ENCODE assay signal across 21 cellular contexts in genomic region chr17:10724546-10725195, GRCh38. TPM values are rescaled to one million over a fixed set of nuclear protein-coding genes. Genes with fewer than 3 reads are reported as not detected.
DNase-seq lines count a peak whose midpoint lies in the region; ATAC-seq and TF ChIP-seq lines count a peak whose summit lies in the region.
"Had no signal": no experiment of that assay in that cellular context is flagged by ENCODE, and none has a peak within 500 bp of the region (broad histone marks: within the 10 kb centered on the region; RNA-seq: fewer than 3 reads in every experiment).

No MANE protein-coding gene starts in this region.

- H3K36me3 ChIP-seq in Peyer's patch (peaks cover 0 to 19% (median 0%) of the 10 kb centered on the region in 3 donors), hepatocyte (replicated peaks; ENCODE audit: insufficient read depth, low read depth) (no peaks in the 10 kb centered on the region), mucosa of descending colon (ENCODE audit: low read depth) (no peaks in the 10 kb centered on the region)
- H3K36me3 ChIP-seq: MG63 had no signal

- no peaks in the 10 kb centered on the region for H3K9me3 ChIP-seq in Peyer's patch
- H3K9me3 ChIP-seq in hepatocyte (ENCODE audit: low read depth), result no peaks in the 10 kb centered on the region
- H3K9me3 ChIP-seq in mucosa of descending colon, result no peaks in the 10 kb centered on the region
- H3K9me3 ChIP-seq: HAP-1, MG63, SJSA1 had no signal

- no peak overlapping the region for H2AFZ ChIP-seq in hepatocyte
- H2AFZ ChIP-seq: PC-9 had no signal

- H4K20me1 ChIP-seq in hepatocyte (ENCODE audit: insufficient read depth, poor library complexity, severe bottlenecking), result no peaks in the 10 kb centered on the region

- H3K4me3 ChIP-seq in Peyer's patch (no peak overlapping the region), hepatocyte (no peak overlapping the region), mucosa of descending colon (no peak overlapping the region)
- H3K4me3 ChIP-seq: HAP-1, MG63, PC-9, SJSA1 had no signal

- H3K27ac ChIP-seq in Peyer's patch, result peak overlapping the region in 3 of 4 donors; percentile 52 to 92 (median 79)
- peak overlapping the region; percentile 87 for H3K27ac ChIP-seq in hepatocyte
- H3K27ac ChIP-seq: PC-9, SJSA1 had no signal

- H3K9me2 ChIP-seq in hepatocyte (replicated peaks; ENCODE audit: insufficient read depth), result no peaks in the 10 kb centered on the region

- ATAC-seq in mucosa of descending colon, result peak; percentile 96

- TF ChIP-seq POLR2A in Peyer's patch (IDR thresholded peaks at IDR 0.05), result no peak

- H3K79me2 ChIP-seq in hepatocyte, result no peaks in the 10 kb centered on the region

- H3K4me2 ChIP-seq in hepatocyte, result no peak overlapping the region
- H3K4me2 ChIP-seq: PC-9 had no signal

- H3K4me1 ChIP-seq in Peyer's patch, result peaks cover 0 to 9% (median 2%) of the 10 kb centered on the region in 4 donors
- peaks cover 17% of the 10 kb centered on the region for H3K4me1 ChIP-seq in hepatocyte (ENCODE audit: insufficient read depth)
- peaks cover 3% of the 10 kb centered on the region for H3K4me1 ChIP-seq in mucosa of descending colon (ENCODE audit: low read depth)
- H3K4me1 ChIP-seq: HAP-1 had no signal

- intact Hi-C loops in mucosa of descending colon (cut with DNase I, micrococcal nuclease), result no loop called here

- no peaks in the 10 kb centered on the region for H3K27me3 ChIP-seq in Peyer's patch
- H3K27me3 ChIP-seq in hepatocyte, result no peaks in the 10 kb centered on the region
- H3K27me3 ChIP-seq: MG63, SJSA1 had no signal

- DNase-seq in Peyer's patch (peak in 1 of 3 donors; percentile 92), hepatocyte (ENCODE audit: low spot score) (peak; percentile 63), mucosa of descending colon (peak in 1 of 3 donors; percentile 89), nucleus accumbens (lab: John Stamatoyannopoulos, UW) (no peak), NCI-H2171 (lab: John Stamatoyannopoulos, UW) (no peak), hypothalamus (lab: John Stamatoyannopoulos, UW) (no peak), islet precursor cell (no peak)
- DNase-seq: Calu3, DMS79 treated with DMSO at 0.1 percent for 48 hours, GF-D8, GOT3, HFFc6, Kasumi-1, MG63, NCI-H2029, NCI-H446 treated with DMSO at 0.1 percent for 48 hours, PC-9, Right ventricle myocardium superior, RPMI8226 had no signal

- 84% methylated on average over 11 of the region's 11 CpGs for WGBS in hepatocyte (ENCODE audit: low lambda C conversion rate, missing lambda C conversion rate)

- peak in 3 of 6 experiments; percentile 34 to 50 (median 43) for TF ChIP-seq CTCF in Peyer's patch (IDR thresholded peaks at IDR 0.05)
- TF ChIP-seq CTCF in hepatocyte (IDR thresholded peaks at IDR 0.05; ENCODE audit: poor library complexity), result no peak
- TF ChIP-seq CTCF in mucosa of descending colon (IDR thresholded peaks at IDR 0.05), result no peak

RNA-seq across cellular contexts. Expression of gene TMEM220, which starts 5.2 kb away (rescaled TPM):
- total RNA-seq in Peyer's patch (10 to 100 TPM; 14.6 to 56.1 (median 23.4) TPM), hepatocyte (10.5 and 11.6 TPM in 2 replicates), mucosa of descending colon (10 to 100 TPM; 14.9 to 29.5 (median 22.4) TPM)
- polyA plus RNA-seq in hepatocyte, result 30.0 and 32.4 TPM in 2 replicates
- total RNA-seq: Calu3, PC-9 had no signal

RNA-seq across cellular contexts. Expression of gene ADPRM, which starts 27.3 kb away (rescaled TPM):
- total RNA-seq in Peyer's patch (10 to 100 TPM in 2 of 4 donors, 1 to 10 TPM in 2; 6.5 to 20.6 (median 14.0) TPM), hepatocyte (12.5 and 17.8 TPM in 2 replicates), mucosa of descending colon (1 to 10 TPM; 6.9 to 8.7 (median 8.5) TPM)
- 5.8 and 7.7 TPM in 2 replicates for polyA plus RNA-seq in hepatocyte

RNA-seq across cellular contexts. Expression of gene SCO1, which starts 27.3 kb away (rescaled TPM):
- total RNA-seq in Peyer's patch (10 to 100 TPM; 12.4 to 28.6 (median 19.5) TPM), hepatocyte (37.4 and 45.8 TPM in 2 replicates), mucosa of descending colon (10 to 100 TPM; 32.1 to 39.0 (median 38.3) TPM)
- polyA plus RNA-seq in hepatocyte, result 34.0 and 43.4 TPM in 2 replicates
